In the genomic region with DNA sequence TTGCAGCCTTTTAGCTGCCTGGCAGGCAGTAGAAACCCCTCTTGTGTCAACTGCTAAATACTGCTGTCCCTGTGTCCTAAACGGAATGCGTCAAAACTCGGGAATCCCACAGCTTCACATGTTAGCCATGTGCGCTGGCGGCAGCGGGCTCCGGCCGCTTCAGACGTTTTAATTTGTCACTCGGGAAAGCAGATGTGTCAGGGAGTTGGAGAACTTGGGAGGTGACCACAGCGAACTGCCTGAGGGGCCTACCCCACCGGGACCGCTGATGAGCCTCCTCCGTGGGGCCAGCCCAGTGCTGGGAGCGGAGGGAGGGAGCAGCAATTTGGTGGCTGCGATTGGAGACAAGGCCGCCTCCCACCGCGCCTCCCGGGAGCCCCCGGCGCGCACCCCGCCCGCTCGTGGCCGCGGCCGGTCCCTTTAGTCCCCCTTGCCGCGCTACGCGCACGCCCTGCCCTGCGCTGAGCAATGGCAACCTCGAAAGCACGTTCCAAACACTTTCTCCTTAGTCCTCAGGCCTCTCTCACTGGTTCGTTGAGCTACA, we compare ENCODE assay signal across 14 cellular contexts.
DNase-seq lines count a peak whose midpoint lies in the region; ATAC-seq, FAIRE-seq and TF ChIP-seq lines count a peak whose summit lies in the region.
"Had no signal": no experiment of that assay in that cellular context is flagged by ENCODE, and none has a peak within 500 bp of the region (broad histone marks: within the 10 kb centered on the region; RNA-seq: fewer than 3 reads in every experiment).

No MANE protein-coding gene starts in this region.

- H2AK5ac ChIP-seq in IMR-90 (ENCODE audit: low read depth, low read length), result no peak overlapping the region

- FAIRE-seq in H54 (lab: Jason Lieb, UNC), result no peak
- FAIRE-seq: TTC549 had no signal

- H3K4ac ChIP-seq in IMR-90 (ENCODE audit: low read depth, low read length), result no peak overlapping the region

- H3K4me2 ChIP-seq in IMR-90 (ENCODE audit: low read depth, low read length), result no peak overlapping the region; the same call in 1 of the 2 replicates

- H2BK5ac ChIP-seq in IMR-90 (ENCODE audit: low read depth, low read length, poor library complexity, severe bottlenecking), result no peak overlapping the region

- peaks cover 4% of the 10 kb centered on the region for H3K9me3 Mint-ChIP-seq in nephron progenitor cell
- H3K9me3 Mint-ChIP-seq in activated T-cell treated with anti-CD3 and anti-CD28 coated beads, Interleukin-2, amount 50 U/mL, for 24 hours, result no peaks in the 10 kb centered on the region
- no peaks in the 10 kb centered on the region for H3K9me3 Mint-ChIP-seq in CD8-positive, alpha-beta T cell
- H3K9me3 Mint-ChIP-seq: activated CD4-positive, alpha-beta memory T cell treated with anti-CD3 and anti-CD28 coated beads, Interleukin-2, amount 10 ng/mL, durations not matched to agents 7 days and 5 days had no signal

- no peaks in the 10 kb centered on the region for H3K36me3 Mint-ChIP-seq in nephron progenitor cell (ENCODE audit: low read depth)
- H3K36me3 Mint-ChIP-seq in activated T-cell treated with anti-CD3 and anti-CD28 coated beads, Interleukin-2, amount 50 U/mL, for 24 hours (ENCODE audit: low read depth), result no peaks in the 10 kb centered on the region
- H3K36me3 Mint-ChIP-seq in CD8-positive, alpha-beta T cell, result no peaks in the 10 kb centered on the region

- no peak for TF ChIP-seq CTCF in IMR-90 (conservative IDR thresholded peaks at IDR 0.05; ENCODE audit: low read depth, low read length)
- no peak for TF ChIP-seq CTCF in esophagus muscularis mucosa (IDR thresholded peaks at IDR 0.05)
- TF ChIP-seq CTCF in nephron progenitor cell (IDR thresholded peaks at IDR 0.05), result no peak
- TF ChIP-seq CTCF in CD8-positive, alpha-beta T cell (IDR thresholded peaks at IDR 0.05), result no peak

- H3K36me3 ChIP-seq in ACC112 (ENCODE audit: insufficient read depth, low read length) (no peaks in the 10 kb centered on the region), IMR-90 (ENCODE audit: control insufficient read depth, insufficient read depth, low read length) (no peaks in the 10 kb centered on the region), esophagus muscularis mucosa (no peaks in the 10 kb centered on the region)
- no peaks in the 10 kb centered on the region for H3K36me3 ChIP-seq in CD8-positive, alpha-beta T cell (ENCODE audit: insufficient read depth, low read length)
- H3K36me3 ChIP-seq: right lobe of liver had no signal

- H2AFZ ChIP-seq in ACC112 (ENCODE audit: low read length, unreplicated experiment), result no peak overlapping the region
- peak overlapping the region; percentile 26 for H2AFZ ChIP-seq in IMR-90 (replicated peaks; ENCODE audit: low read length, poor library complexity)

- H3K56ac ChIP-seq in IMR-90 (ENCODE audit: extremely low read depth, insufficient read depth, low read length), result no peak overlapping the region

- no peak overlapping the region for H2AK9ac ChIP-seq in IMR-90 (replicated peaks; ENCODE audit: low read depth, low read length, poor library complexity)

- no peaks in the 10 kb centered on the region for H4K20me1 ChIP-seq in IMR-90 (ENCODE audit: insufficient read depth, low read length)

- intact Hi-C loops in IMR-90 (cut with micrococcal nuclease), result no loop called here
- intact Hi-C loops in esophagus muscularis mucosa (cut with DNase I), result no loop called here
- intact Hi-C loops in CD8-positive, alpha-beta T cell (cut with DNase I, micrococcal nuclease), result no loop called here

- H2BK15ac ChIP-seq in IMR-90 (ENCODE audit: low read depth, low read length), result no peak overlapping the region

- no peak overlapping the region for H3K18ac ChIP-seq in IMR-90 (ENCODE audit: low read depth, low read length)

- H3K4me1 Mint-ChIP-seq in nephron progenitor cell, result peaks cover 40% of the 10 kb centered on the region
- H3K4me1 Mint-ChIP-seq in activated T-cell treated with anti-CD3 and anti-CD28 coated beads, Interleukin-2, amount 50 U/mL, for 24 hours (ENCODE audit: low read depth), result peaks cover 7% of the 10 kb centered on the region
- H3K4me1 Mint-ChIP-seq in CD8-positive, alpha-beta T cell (ENCODE audit: low read depth), result peaks cover 4% of the 10 kb centered on the region
- H3K4me1 Mint-ChIP-seq: activated CD4-positive, alpha-beta memory T cell treated with anti-CD3 and anti-CD28 coated beads, Interleukin-2, amount 10 ng/mL, durations not matched to agents 7 days and 5 days had no signal

- H3K9ac ChIP-seq in IMR-90 (ENCODE audit: low read depth, low read length), result no peak overlapping the region

- H3K4me1 ChIP-seq in ACC112 (ENCODE audit: control insufficient read depth, insufficient read depth, low read length, unreplicated experiment) (no peaks in the 10 kb centered on the region), IMR-90 (ENCODE audit: control insufficient read depth, insufficient read depth, low read length) (no peaks in the 10 kb centered on the region), esophagus muscularis mucosa (peaks cover 0 to 7% (median 6%) of the 10 kb centered on the region in 4 donors)
- H3K4me1 ChIP-seq in CD8-positive, alpha-beta T cell (ENCODE audit: insufficient read depth, low read length), result no peaks in the 10 kb centered on the region
- H3K4me1 ChIP-seq: right lobe of liver had no signal

- H4K8ac ChIP-seq in IMR-90 (ENCODE audit: low read depth in 2 of 2, low read length in 2 of 2), result no peak overlapping the region

- dilution Hi-C loops in IMR-90 (cut with HindIII; ENCODE audit: low sequenced_read_pairs, unreplicated experiment), result no loop called here

- DNase-seq in IMR-90 (no peak), esophagus muscularis mucosa (ENCODE audit: extremely low spot score) (no peak), nephron progenitor cell (peak; percentile 52), H54 (ENCODE audit: insufficient read length, low spot score) (no peak)
- no peak for DNase-seq in activated T-cell treated with anti-CD3 and anti-CD28 coated beads, Interleukin-2, amount 50 U/mL, for 24 hours
- DNase-seq in CD8-positive, alpha-beta T cell, result no peak
- DNase-seq: activated CD4-positive, alpha-beta memory T cell treated with anti-CD3 and anti-CD28 coated beads, Interleukin-2, amount 10 ng/mL, durations not matched to agents 7 days and 5 days; activated effector memory CD4-positive, alpha-beta T cell treated with anti-CD3 and anti-CD28 coated beads, Interleukin-2, amount 50 U/mL, for 16 hours; effector CD8-positive, alpha-beta T cell; NCI-H2171 treated with DMSO at 0.1 percent for 48 hours; right lobe of liver had no signal

- no peak overlapping the region for H3K14ac ChIP-seq in IMR-90 (replicated peaks; ENCODE audit: low read depth, low read length)

- no peak overlapping the region for H4K91ac ChIP-seq in IMR-90 (ENCODE audit: insufficient read depth, low read depth, low read length)

- H2BK120ac ChIP-seq in IMR-90 (ENCODE audit: low read depth, low read length), result no peak overlapping the region

- POLR2A ChIA-PET in IMR-90 (lab: Charles Lee; ENCODE audit: unreplicated experiment), result no interaction called here
- POLR2A ChIA-PET in CD8-positive, alpha-beta T cell (lab: Charles Lee), result no interaction called here

- BruUV-seq in IMR-90 (replicated peaks; lab: Mats Ljungman, UMichigan), result no TSS peak

- no peak overlapping the region for H4K5ac ChIP-seq in IMR-90 (ENCODE audit: low read depth, low read length)

- TF ChIP-seq POLR2A in IMR-90 (IDR thresholded peaks at IDR 0.05; ENCODE audit: low read depth, low read length) (no peak), esophagus muscularis mucosa (IDR thresholded peaks at IDR 0.05; ENCODE audit: low read depth) (no peak), H54 (IDR thresholded peaks at IDR 0.05; ENCODE audit: low read depth, low read length) (no peak)

- H3K27me3 Mint-ChIP-seq in nephron progenitor cell (ENCODE audit: low read depth, poor library complexity), result peaks cover 6% of the 10 kb centered on the region
- peaks cover 37% of the 10 kb centered on the region for H3K27me3 Mint-ChIP-seq in activated T-cell treated with anti-CD3 and anti-CD28 coated beads, Interleukin-2, amount 50 U/mL, for 24 hours
- no peaks in the 10 kb centered on the region for H3K27me3 Mint-ChIP-seq in CD8-positive, alpha-beta T cell (ENCODE audit: low read depth)

- H3K27me3 ChIP-seq in ACC112 (ENCODE audit: insufficient read depth, low read length) (peaks cover 25% of the 10 kb centered on the region; the same call in 1 of the 2 replicates), IMR-90 (ENCODE audit: control insufficient read depth, insufficient read depth, low read length) (peaks cover 11% of the 10 kb centered on the region), esophagus muscularis mucosa (peaks cover 0 to 18% (median 5%) of the 10 kb centered on the region in 4 donors)
- H3K27me3 ChIP-seq in CD8-positive, alpha-beta T cell (ENCODE audit: insufficient read depth, low read length), result no peaks in the 10 kb centered on the region
- H3K27me3 ChIP-seq: right lobe of liver had no signal

- H3K4me3 ChIP-seq in ACC112 (ENCODE audit: low read depth, low read length), result peak overlapping the region; percentile 49
- H3K4me3 ChIP-seq in IMR-90 (ENCODE audit: insufficient read depth, low read depth, low read length), result no peak overlapping the region
- H3K4me3 ChIP-seq in esophagus muscularis mucosa, result peak overlapping the region in 3 of 4 donors; percentile 10 to 34 (median 11)
- H3K4me3 ChIP-seq in CD8-positive, alpha-beta T cell (ENCODE audit: low read depth, low read length), result no peak overlapping the region
- H3K4me3 ChIP-seq: right lobe of liver had no signal

- no peak overlapping the region for H3K27ac Mint-ChIP-seq in nephron progenitor cell
- H3K27ac Mint-ChIP-seq in activated T-cell treated with anti-CD3 and anti-CD28 coated beads, Interleukin-2, amount 50 U/mL, for 24 hours, result no peak overlapping the region
- no peak overlapping the region for H3K27ac Mint-ChIP-seq in CD8-positive, alpha-beta T cell
- H3K27ac Mint-ChIP-seq: activated CD4-positive, alpha-beta memory T cell treated with anti-CD3 and anti-CD28 coated beads, Interleukin-2, amount 10 ng/mL, durations not matched to agents 7 days and 5 days had no signal

- H3K79me1 ChIP-seq in IMR-90 (ENCODE audit: low read depth in 1 of 2, low read length in 2 of 2), result no peaks in the 10 kb centered on the region

- no peaks in the 10 kb centered on the region for H3K9me3 ChIP-seq in IMR-90 (ENCODE audit: control insufficient read depth, insufficient read depth, low read length)
- no peaks in the 10 kb centered on the region for H3K9me3 ChIP-seq in esophagus muscularis mucosa
- H3K9me3 ChIP-seq in CD8-positive, alpha-beta T cell (ENCODE audit: low read length), result no peaks in the 10 kb centered on the region
- H3K9me3 ChIP-seq: right lobe of liver had no signal

- no peak overlapping the region for H2BK20ac ChIP-seq in IMR-90 (ENCODE audit: low read depth, low read length)

- ATAC-seq in IMR-90 (ENCODE audit: low read depth) (no peak), HG03135 (IDR thresholded peaks at IDR 0.05; ENCODE audit: unreplicated experiment) (no peak)
- ATAC-seq in CD8-positive, alpha-beta T cell, result no peak

- CTCF ChIA-PET in IMR-90 (lab: Yijun Ruan, JAX), result no interaction called here
- CTCF ChIA-PET in CD8-positive, alpha-beta T cell (lab: Charles Lee), result no interaction called here

- 17% methylated on average over 10 of the region's 38 CpGs; no CpG with 5 or more reads in 1 of the 2 experiments for WGBS in IMR-90 (ENCODE audit: extremely low coverage in 2 of 2, insufficient read length in 1 of 2), 2 experiments
- 43% methylated on average over 30 of the region's 38 CpGs for WGBS in esophagus muscularis mucosa

- H3K23ac ChIP-seq in IMR-90 (ENCODE audit: low read depth, low read length), result no peak overlapping the region

- H3K27ac ChIP-seq in ACC112 (ENCODE audit: low read depth, low read length) (no peak overlapping the region), IMR-90 (ENCODE audit: insufficient read depth, low read length) (no peak overlapping the region), esophagus muscularis mucosa (replicated peaks in 1 of 4) (no peak overlapping the region)
- H3K27ac ChIP-seq in CD8-positive, alpha-beta T cell (ENCODE audit: low read depth, low read length), result no peak overlapping the region
- H3K27ac ChIP-seq: right lobe of liver had no signal

- peak overlapping the region; percentile 64 for H3K4me3 Mint-ChIP-seq in nephron progenitor cell
- H3K4me3 Mint-ChIP-seq in activated T-cell treated with anti-CD3 and anti-CD28 coated beads, Interleukin-2, amount 50 U/mL, for 24 hours, result no peak overlapping the region
- H3K4me3 Mint-ChIP-seq in CD8-positive, alpha-beta T cell, result no peak overlapping the region
- H3K4me3 Mint-ChIP-seq: activated CD4-positive, alpha-beta memory T cell treated with anti-CD3 and anti-CD28 coated beads, Interleukin-2, amount 10 ng/mL, durations not matched to agents 7 days and 5 days had no signal

- no peak for TF ChIP-seq EP300 in esophagus muscularis mucosa (IDR thresholded peaks at IDR 0.05)

- H3K9me1 ChIP-seq in IMR-90 (ENCODE audit: insufficient read depth, low read length), result no peaks in the 10 kb centered on the region

- no peak for TF ChIP-seq RAD21 in IMR-90 (IDR thresholded peaks at IDR 0.05; ENCODE audit: low read length)

- in situ Hi-C loops in IMR-90 (cut with MboI; ENCODE audit: low sequenced_read_pairs), result no loop called here

- H3K79me2 ChIP-seq in ACC112 (ENCODE audit: control insufficient read depth, insufficient read depth, low read length, unreplicated experiment), result no peaks in the 10 kb centered on the region

Comparison
In these comparisons a context has a peak if more than half of its experiments do, and no peak if none do; other contexts are left out.
1. H3K4me3 ChIP-seq: peak in ACC112 (single experiment) and esophagus muscularis mucosa (3 of 4); none in IMR-90 (single experiment) and CD8-positive, alpha-beta T cell (single experiment).